In genomic region chr7:6382797-6383196, GRCh38 we compare ENCODE assay signal across 10 cellular contexts. TPM values are rescaled to one million over a fixed set of nuclear protein-coding genes. Genes with fewer than 3 reads are reported as not detected.
DNase-seq lines count a peak whose midpoint lies in the region; ATAC-seq and TF ChIP-seq lines count a peak whose summit lies in the region.
"Had no signal": no experiment of that assay in that cellular context is flagged by ENCODE, and none has a peak within 500 bp of the region (broad histone marks: within the 10 kb centered on the region; RNA-seq: fewer than 3 reads in every experiment).

No MANE protein-coding gene starts in this region.

- ATAC-seq in activated T-cell treated with anti-CD3 and anti-CD28 coated beads, Interleukin-2, amount 50 U/mL, for 72 hours (replicated peaks in 1 of 2) = no peak
- no peak for ATAC-seq in activated B cell treated with CpG ODN at 0.5 μM for 24 hours (ENCODE audit: low read depth)
- ATAC-seq in stimulated activated naive CD8-positive, alpha-beta T cell treated with anti-CD3 and anti-CD28 coated beads, Interleukin-15, amount 100 ng/mL, for 72 hours = no peak

- H3K4me3 Mint-ChIP-seq in activated T-cell treated with anti-CD3 and anti-CD28 coated beads, Interleukin-2, amount 50 U/mL, for 72 hours = peak overlapping the region in 1 of 2 donors; percentile 52
- H3K4me3 Mint-ChIP-seq in activated B cell treated with CpG ODN at 0.5 μM for 24 hours = peak overlapping the region; percentile 16
- peak overlapping the region in 1 of 2 donors; percentile 53 for H3K4me3 Mint-ChIP-seq in stimulated activated naive CD8-positive, alpha-beta T cell treated with anti-CD3 and anti-CD28 coated beads, Interleukin-15, amount 100 ng/mL, for 72 hours

- H3K4me3 ChIP-seq in fibroblast of the aortic adventitia (ENCODE audit: low read depth, low read length) = no peak overlapping the region

- H3K27ac Mint-ChIP-seq in activated T-cell treated with anti-CD3 and anti-CD28 coated beads, Interleukin-2, amount 50 U/mL, for 72 hours = peak overlapping the region; percentile 86
- H3K27ac Mint-ChIP-seq in activated B cell treated with CpG ODN at 0.5 μM for 24 hours = peak overlapping the region; percentile 53
- H3K27ac Mint-ChIP-seq in stimulated activated naive CD8-positive, alpha-beta T cell treated with anti-CD3 and anti-CD28 coated beads, Interleukin-15, amount 100 ng/mL, for 72 hours = peak overlapping the region; percentile 58 to 63

- DNase-seq in activated T-cell treated with anti-CD3 and anti-CD28 coated beads, Interleukin-2, amount 50 U/mL, for 72 hours = no peak
- DNase-seq in activated T-cell treated with anti-CD3 and anti-CD28 coated beads, Interleukin-2, amount 50 U/mL, for 1 hour = no peak
- DNase-seq in activated B cell treated with CpG ODN at 0.5 μM for 24 hours = no peak
- DNase-seq in fibroblast of the aortic adventitia (ENCODE audit: low read depth) = peak; percentile 50
- DNase-seq in stimulated activated naive CD8-positive, alpha-beta T cell treated with anti-CD3 and anti-CD28 coated beads, Interleukin-15, amount 100 ng/mL, for 72 hours = no peak
- no peak for DNase-seq in GM13977 (ENCODE audit: low spot score)
- no peak for DNase-seq in SW 1271 (lab: John Stamatoyannopoulos, UW)
- DNase-seq in DMS153 (lab: John Stamatoyannopoulos, UW) = no peak
- DNase-seq: activated CD4-positive, alpha-beta T cell treated with anti-CD3 and anti-CD28 coated beads, Interleukin-2, amount 50 U/mL, for 48 hours; AML-193 had no signal

- intact Hi-C loops in activated B cell treated with CpG ODN at 0.5 μM for 24 hours (cut with micrococcal nuclease) = no loop called here

- peaks cover 3 to 11% of the 10 kb centered on the region in 2 donors for H3K36me3 Mint-ChIP-seq in activated T-cell treated with anti-CD3 and anti-CD28 coated beads, Interleukin-2, amount 50 U/mL, for 72 hours (ENCODE audit: insufficient read depth in 2 of 2)
- H3K36me3 Mint-ChIP-seq in activated B cell treated with CpG ODN at 0.5 μM for 24 hours (ENCODE audit: low read depth) = peaks cover 33% of the 10 kb centered on the region

- POLR2A ChIA-PET in activated B cell treated with CpG ODN at 0.5 μM for 24 hours (lab: Charles Lee) = interaction anchor here (1.2 kb wide), 2 partner anchors 14 to 33 kb away, joined by 3 to 13 read pairs; no protein-coding TSS in a partner anchor

- H3K27me3 Mint-ChIP-seq in activated T-cell treated with anti-CD3 and anti-CD28 coated beads, Interleukin-2, amount 50 U/mL, for 72 hours (ENCODE audit: low read depth) = no peaks in the 10 kb centered on the region
- no peaks in the 10 kb centered on the region for H3K27me3 Mint-ChIP-seq in activated B cell treated with CpG ODN at 0.5 μM for 24 hours
- H3K27me3 Mint-ChIP-seq in stimulated activated naive CD8-positive, alpha-beta T cell treated with anti-CD3 and anti-CD28 coated beads, Interleukin-15, amount 100 ng/mL, for 72 hours = no peaks in the 10 kb centered on the region

- peaks cover 80% of the 10 kb centered on the region for H3K4me1 Mint-ChIP-seq in activated T-cell treated with anti-CD3 and anti-CD28 coated beads, Interleukin-2, amount 50 U/mL, for 72 hours (ENCODE audit: low read depth)
- peaks cover 76% of the 10 kb centered on the region for H3K4me1 Mint-ChIP-seq in activated B cell treated with CpG ODN at 0.5 μM for 24 hours
- H3K4me1 Mint-ChIP-seq in stimulated activated naive CD8-positive, alpha-beta T cell treated with anti-CD3 and anti-CD28 coated beads, Interleukin-15, amount 100 ng/mL, for 72 hours = peaks cover 83% of the 10 kb centered on the region

- CTCF ChIA-PET in activated B cell treated with CpG ODN at 0.5 μM for 24 hours (lab: Charles Lee) = interaction anchor here (0.6 kb wide), 1 partner anchor 30 kb away, joined by 3 read pairs; no protein-coding TSS in a partner anchor

- TF ChIP-seq CTCF in activated B cell treated with CpG ODN at 0.5 μM for 24 hours (IDR thresholded peaks at IDR 0.05) (no peak), fibroblast of the aortic adventitia (IDR thresholded peaks at IDR 0.05; ENCODE audit: insufficient read depth, low read length) (no peak), GM13977 (IDR thresholded peaks at IDR 0.05; ENCODE audit: extremely low read depth, insufficient read depth, missing control alignments) (no peak)

- in situ Hi-C loops in GM13977 (cut with MboI; ENCODE audit: low pct_unique_long_range_greater_than_20kb, low sequenced_read_pairs, unreplicated experiment) = no loop called here

- no peaks in the 10 kb centered on the region for H3K9me3 Mint-ChIP-seq in activated T-cell treated with anti-CD3 and anti-CD28 coated beads, Interleukin-2, amount 50 U/mL, for 72 hours
- no peaks in the 10 kb centered on the region for H3K9me3 Mint-ChIP-seq in activated B cell treated with CpG ODN at 0.5 μM for 24 hours
- H3K9me3 Mint-ChIP-seq in stimulated activated naive CD8-positive, alpha-beta T cell treated with anti-CD3 and anti-CD28 coated beads, Interleukin-15, amount 100 ng/mL, for 72 hours = no peaks in the 10 kb centered on the region

RNA-seq across cellular contexts. Expression of gene RAC1, which starts 8.5 kb away (rescaled TPM):
- total RNA-seq in activated T-cell treated with anti-CD3 and anti-CD28 coated beads, Interleukin-2, amount 50 U/mL, for 72 hours = 100 to 1,000 TPM; 171 to 176 TPM
- total RNA-seq in activated B cell treated with CpG ODN at 0.5 μM for 24 hours (119 and 122 TPM in 2 replicates), fibroblast of the aortic adventitia (ENCODE audit: low replicate concordance) (71.3 and 97.5 TPM in 2 replicates)

RNA-seq across cellular contexts. Expression of gene FAM220A, which starts 34.0 kb away (rescaled TPM):
- total RNA-seq in activated T-cell treated with anti-CD3 and anti-CD28 coated beads, Interleukin-2, amount 50 U/mL, for 72 hours = 10 to 100 TPM; 15.0 to 19.6 TPM
- total RNA-seq in activated B cell treated with CpG ODN at 0.5 μM for 24 hours = 7.1 and 11.4 TPM in 2 replicates
- 21.8 and 22.2 TPM in 2 replicates for total RNA-seq in fibroblast of the aortic adventitia (ENCODE audit: low replicate concordance)
